ENCODE assay signal across 13 cellular contexts in the genomic region with DNA sequence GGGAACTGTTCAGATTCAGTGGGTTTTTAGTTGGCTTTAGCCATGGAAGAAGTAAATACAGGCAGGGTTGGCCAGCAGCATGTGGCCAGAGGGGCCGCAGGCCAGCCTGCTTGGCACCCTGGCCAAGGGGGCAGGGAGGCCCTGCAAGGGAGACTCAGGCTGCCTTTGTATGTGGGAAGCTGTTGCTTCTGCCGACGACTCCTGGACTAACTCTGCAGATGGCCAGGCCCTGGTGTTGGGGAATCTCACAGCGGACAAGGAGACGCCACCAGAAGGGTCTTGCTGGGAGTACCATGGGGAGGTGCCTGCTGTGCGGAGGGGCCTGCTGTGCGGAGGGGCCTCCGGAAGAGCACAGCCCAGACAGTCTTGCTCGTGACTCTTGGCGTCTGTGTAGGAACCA. TPM values are rescaled to one million over a fixed set of nuclear protein-coding genes. Genes with fewer than 3 reads are reported as not detected.
DNase-seq lines count a peak whose midpoint lies in the region; ATAC-seq and TF ChIP-seq lines count a peak whose summit lies in the region.
"Had no signal": no experiment of that assay in that cellular context is flagged by ENCODE, and none has a peak within 500 bp of the region (broad histone marks: within the 10 kb centered on the region; RNA-seq: fewer than 3 reads in every experiment).

No MANE protein-coding gene starts in this region.

- H3K9me2 ChIP-seq in MM.1S (replicated peaks; ENCODE audit: insufficient read depth, low read length) = no peaks in the 10 kb centered on the region

- intact Hi-C loops in activated T-helper 1 cell treated with anti-CD3 and anti-CD28 coated beads, Interleukin-12 subunit alpha, Interleukin-12 subunit beta, Interleukin-2, Interleukin-4 antibody, amounts not matched to agents 30 ng/mL and 10 ng/mL and 1 ng/mL, durations not matched to agents 14 hours and 24 hours and 36 hours (cut with micrococcal nuclease) = no loop called here

- ATAC-seq in gastroesophageal sphincter = peak; percentile 11
- ATAC-seq: activated CD4-positive, CD25-positive, alpha-beta regulatory T cell treated with anti-CD3 and anti-CD28 coated beads, Interleukin-2, amount 50 U/mL, for 24 hours had no signal

- H3K36me3 ChIP-seq in gastroesophageal sphincter = peaks cover 0 to 94% of the 10 kb centered on the region in 2 donors
- H3K36me3 ChIP-seq in suprapubic skin = peaks cover 79% of the 10 kb centered on the region
- H3K36me3 ChIP-seq in MM.1S (replicated peaks; ENCODE audit: insufficient read depth, low read length) = peaks cover 8% of the 10 kb centered on the region

- no peaks in the 10 kb centered on the region for H3K4me1 Mint-ChIP-seq in activated T-helper 1 cell treated with anti-CD3 and anti-CD28 coated beads, Interleukin-12 subunit alpha, Interleukin-12 subunit beta, Interleukin-2, Interleukin-4 antibody, amounts not matched to agents 30 ng/mL and 10 ng/mL and 1 ng/mL, durations not matched to agents 14 hours and 24 hours and 36 hours (ENCODE audit: low read depth)

- no peak for TF ChIP-seq CTCF in gastroesophageal sphincter (IDR thresholded peaks at IDR 0.05)
- TF ChIP-seq CTCF in suprapubic skin (IDR thresholded peaks at IDR 0.05) = no peak
- no peak for TF ChIP-seq CTCF in MM.1S (IDR thresholded peaks at IDR 0.05; ENCODE audit: low read length)

- no peaks in the 10 kb centered on the region for H3K27me3 Mint-ChIP-seq in activated T-helper 1 cell treated with anti-CD3 and anti-CD28 coated beads, Interleukin-12 subunit alpha, Interleukin-12 subunit beta, Interleukin-2, Interleukin-4 antibody, amounts not matched to agents 30 ng/mL and 10 ng/mL and 1 ng/mL, durations not matched to agents 14 hours and 24 hours and 36 hours (ENCODE audit: insufficient read depth)

- no peaks in the 10 kb centered on the region for H3K9me3 Mint-ChIP-seq in activated T-helper 1 cell treated with anti-CD3 and anti-CD28 coated beads, Interleukin-12 subunit alpha, Interleukin-12 subunit beta, Interleukin-2, Interleukin-4 antibody, amounts not matched to agents 30 ng/mL and 10 ng/mL and 1 ng/mL, durations not matched to agents 14 hours and 24 hours and 36 hours

- H3K27me3 ChIP-seq in gastroesophageal sphincter (no peaks in the 10 kb centered on the region), suprapubic skin (no peaks in the 10 kb centered on the region), MM.1S (replicated peaks; ENCODE audit: insufficient read depth, low read length) (no peaks in the 10 kb centered on the region)
- H3K27me3 ChIP-seq: thyroid gland had no signal

- no peaks in the 10 kb centered on the region for H3K9me3 ChIP-seq in gastroesophageal sphincter
- no peaks in the 10 kb centered on the region for H3K9me3 ChIP-seq in suprapubic skin
- no peaks in the 10 kb centered on the region for H3K9me3 ChIP-seq in MM.1S (replicated peaks; ENCODE audit: insufficient read depth, low read length)
- H3K9me3 ChIP-seq: thyroid gland had no signal

- no peak overlapping the region for H3K27ac Mint-ChIP-seq in activated T-helper 1 cell treated with anti-CD3 and anti-CD28 coated beads, Interleukin-12 subunit alpha, Interleukin-12 subunit beta, Interleukin-2, Interleukin-4 antibody, amounts not matched to agents 30 ng/mL and 10 ng/mL and 1 ng/mL, durations not matched to agents 14 hours and 24 hours and 36 hours

- H2AFZ ChIP-seq in MM.1S (ENCODE audit: low read length) = no peak overlapping the region

- DNase-seq in activated naive CD4-positive, alpha-beta T cell treated with anti-CD3 and anti-CD28 coated beads, Interleukin-2, amount 50 U/mL, for 16 hours = peak; percentile 7
- DNase-seq in activated naive CD4-positive, alpha-beta T cell treated with Interleukin-2 at 50 U/mL for 16 hours = no peak
- DNase-seq in midbrain (lab: John Stamatoyannopoulos, UW) (peak; percentile 25), suprapubic skin (ENCODE audit: low spot score in 2 of 2) (peak; percentile 52 to 58), MM.1S (no peak), NCI-H345 (lab: John Stamatoyannopoulos, UW) (no peak)
- no peak for DNase-seq in activated T-helper 1 cell treated with anti-CD3 and anti-CD28 coated beads, Interleukin-12 subunit alpha, Interleukin-12 subunit beta, Interleukin-2, Interleukin-4 antibody, amounts not matched to agents 30 ng/mL and 10 ng/mL and 1 ng/mL, durations not matched to agents 14 hours and 24 hours and 36 hours (ENCODE audit: low spot score)
- DNase-seq: activated T-cell treated with anti-CD3 and anti-CD28 coated beads for 4 hours, IMR-90, NCI-H1048 had no signal

- H3K4me3 ChIP-seq in gastroesophageal sphincter (no peak overlapping the region), suprapubic skin (no peak overlapping the region), MM.1S (ENCODE audit: low read length) (no peak overlapping the region)
- H3K4me3 ChIP-seq: thyroid gland had no signal

- no peak overlapping the region for H3K4me2 ChIP-seq in MM.1S (ENCODE audit: low read depth, low read length)

- H3K4me3 Mint-ChIP-seq in activated T-helper 1 cell treated with anti-CD3 and anti-CD28 coated beads, Interleukin-12 subunit alpha, Interleukin-12 subunit beta, Interleukin-2, Interleukin-4 antibody, amounts not matched to agents 30 ng/mL and 10 ng/mL and 1 ng/mL, durations not matched to agents 14 hours and 24 hours and 36 hours = no peak overlapping the region

- no peaks in the 10 kb centered on the region for H3F3A ChIP-seq in MM.1S (ENCODE audit: insufficient read depth, low read length)

- TF ChIP-seq EP300 in gastroesophageal sphincter (IDR thresholded peaks at IDR 0.05) (no peak), suprapubic skin (IDR thresholded peaks at IDR 0.05) (no peak)

- H3K4me1 ChIP-seq in gastroesophageal sphincter (peaks cover 0 to 75% (median 10%) of the 10 kb centered on the region in 3 donors), suprapubic skin (peaks cover 24% of the 10 kb centered on the region), MM.1S (ENCODE audit: low read length) (no peaks in the 10 kb centered on the region)
- H3K4me1 ChIP-seq: thyroid gland had no signal

- no peaks in the 10 kb centered on the region for H4K20me1 ChIP-seq in MM.1S (ENCODE audit: insufficient read depth, low read length)

- H3K79me2 ChIP-seq in MM.1S (ENCODE audit: low read length) = peaks cover 13% of the 10 kb centered on the region

- H3K9ac ChIP-seq in MM.1S (ENCODE audit: low read length) = no peak overlapping the region

- no peak for TF ChIP-seq POLR2A in gastroesophageal sphincter (IDR thresholded peaks at IDR 0.05)
- no peak for TF ChIP-seq POLR2A in suprapubic skin (IDR thresholded peaks at IDR 0.05)

- H3K36me3 Mint-ChIP-seq in activated T-helper 1 cell treated with anti-CD3 and anti-CD28 coated beads, Interleukin-12 subunit alpha, Interleukin-12 subunit beta, Interleukin-2, Interleukin-4 antibody, amounts not matched to agents 30 ng/mL and 10 ng/mL and 1 ng/mL, durations not matched to agents 14 hours and 24 hours and 36 hours (ENCODE audit: low read depth) = peaks cover 3% of the 10 kb centered on the region

- H3K27ac ChIP-seq in gastroesophageal sphincter = peak overlapping the region; percentile 69 to 87 (median 82)
- peak overlapping the region; percentile 61 for H3K27ac ChIP-seq in suprapubic skin
- no peak overlapping the region for H3K27ac ChIP-seq in MM.1S (ENCODE audit: low read length)
- H3K27ac ChIP-seq: thyroid gland had no signal

- 79% methylated on average over 5 of the region's 10 CpGs; no CpG with 5 or more reads in 1 of the 2 donors for WGBS in gastroesophageal sphincter (ENCODE audit: low coverage in 1 of 2), 2 donors
- 78% methylated on average over 6 of the region's 10 CpGs for WGBS in suprapubic skin

RNA-seq across cellular contexts. Expression of a gene that starts 25.2 kb away (rescaled TPM):
- total RNA-seq in gastroesophageal sphincter (100 to 1,000 TPM; 131 to 663 (median 337) TPM), suprapubic skin (100 to 1,000 TPM; 142 to 247 (median 198) TPM)
- total RNA-seq in activated T-helper 1 cell treated with anti-CD3 and anti-CD28 coated beads, Interleukin-12 subunit alpha, Interleukin-12 subunit beta, Interleukin-2, Interleukin-4 antibody, amounts not matched to agents 30 ng/mL and 10 ng/mL and 1 ng/mL, durations not matched to agents 14 hours and 24 hours and 36 hours = 36.8 and 38.5 TPM in 2 replicates

Comparison
In these comparisons a context has a peak if more than half of its experiments do, and no peak if none do; other contexts are left out.
1. DNase-seq: peak in activated naive CD4-positive, alpha-beta T cell treated with anti-CD3 and anti-CD28 coated beads, Interleukin-2, amount 50 U/mL, for 16 hours (single experiment), midbrain (single experiment) and suprapubic skin (2 of 2); none in activated naive CD4-positive, alpha-beta T cell treated with Interleukin-2 at 50 U/mL for 16 hours (single experiment), MM.1S (single experiment), NCI-H345 (single experiment) and activated T-helper 1 cell treated with anti-CD3 and anti-CD28 coated beads, Interleukin-12 subunit alpha, Interleukin-12 subunit beta, Interleukin-2, Interleukin-4 antibody, amounts not matched to agents 30 ng/mL and 10 ng/mL and 1 ng/mL, durations not matched to agents 14 hours and 24 hours and 36 hours (single experiment).